Comparison of ENCODE assay signal across 21 cellular contexts in genomic region chr7:43876976-43877745, GRCh38.
"Had no signal": no experiment of that assay in that cellular context is flagged by ENCODE, and none has a peak within 500 bp of the region (broad histone marks: within the 10 kb centered on the region; RNA-seq: fewer than 3 reads in every experiment).

No MANE protein-coding gene starts in this region.

- H3K27me3 ChIP-seq: body of pancreas, foreskin keratinocyte, pancreas, transverse colon, vagina had no signal

- H3K9me3 ChIP-seq: body of pancreas, pancreas, transverse colon, vagina had no signal

- H3K27ac ChIP-seq: body of pancreas, foreskin keratinocyte, pancreas, transverse colon, vagina, WERI-Rb-1 had no signal

- H3K4me1 Mint-ChIP-seq: T-helper 17 cell had no signal

- H3K27me3 Mint-ChIP-seq: activated CD4-positive, alpha-beta T cell treated with anti-CD3 and anti-CD28 coated beads for 36 hours; activated CD8-positive, alpha-beta T cell treated with anti-CD3 and anti-CD28 coated beads for 36 hours; T-helper 17 cell had no signal

- H3K27ac Mint-ChIP-seq: activated CD4-positive, alpha-beta T cell treated with anti-CD3 and anti-CD28 coated beads for 36 hours; activated CD8-positive, alpha-beta T cell treated with anti-CD3 and anti-CD28 coated beads for 36 hours; activated T-cell treated with anti-CD3 and anti-CD28 coated beads, Interleukin-2, amount 50 U/mL, for 72 hours; T-helper 17 cell had no signal

- ATAC-seq: activated CD4-positive, alpha-beta T cell treated with anti-CD3 and anti-CD28 coated beads for 36 hours; activated CD8-positive, alpha-beta T cell treated with anti-CD3 and anti-CD28 coated beads for 36 hours; activated naive CD4-positive, alpha-beta T cell treated with anti-CD3 and anti-CD28 coated beads, Interleukin-2, amount 50 U/mL, for 72 hours; activated T-cell treated with anti-CD3 and anti-CD28 coated beads, Interleukin-2, amount 50 U/mL, for 72 hours; body of pancreas; foreskin keratinocyte; pancreas; T-helper 17 cell had no signal

- DNase-seq: activated CD4-positive, alpha-beta T cell treated with anti-CD3 and anti-CD28 coated beads for 36 hours; activated CD8-positive, alpha-beta memory T cell treated with anti-CD3 and anti-CD28 coated beads, Interleukin-2, amount 50 U/mL, for 48 hours; activated CD8-positive, alpha-beta T cell treated with anti-CD3 and anti-CD28 coated beads for 36 hours; activated gamma-delta T cell; activated T-cell treated with anti-CD3 and anti-CD28 coated beads, Interleukin-2, amount 50 U/mL, for 72 hours; amniotic stem cell; body of pancreas; cortex of kidney; effector CD8-positive, alpha-beta T cell; foreskin keratinocyte; head of caudate nucleus; stimulated activated CD4-positive, alpha-beta T cell treated with anti-CD3 and anti-CD28 coated beads, Interleukin-4, amount 100 ng/mL, for 1 hour; stimulated activated naive CD4-positive, alpha-beta T cell treated with Interleukin-2 at 50 U/mL for 16 hours; substantia nigra; T-helper 17 cell; transverse colon; WERI-Rb-1 had no signal

- H3K4me3 ChIP-seq: body of pancreas, lung, pancreas, transverse colon, vagina had no signal

- H3K4me3 Mint-ChIP-seq: activated CD4-positive, alpha-beta T cell treated with anti-CD3 and anti-CD28 coated beads for 36 hours; activated CD8-positive, alpha-beta T cell treated with anti-CD3 and anti-CD28 coated beads for 36 hours; activated T-cell treated with anti-CD3 and anti-CD28 coated beads, Interleukin-2, amount 50 U/mL, for 72 hours; T-helper 17 cell had no signal

- H3K9me3 Mint-ChIP-seq: activated CD8-positive, alpha-beta T cell treated with anti-CD3 and anti-CD28 coated beads for 36 hours; activated naive CD4-positive, alpha-beta T cell treated with anti-CD3 and anti-CD28 coated beads, Interleukin-2, amount 50 U/mL, for 72 hours; activated T-cell treated with anti-CD3 and anti-CD28 coated beads, Interleukin-2, amount 50 U/mL, for 72 hours had no signal
